In genomic region chr13:72390909-72391308, GRCh38 we compare ENCODE assay signal across 23 cellular contexts.
DNase-seq lines count a peak whose midpoint lies in the region; ATAC-seq, FAIRE-seq and TF ChIP-seq lines count a peak whose summit lies in the region.
"Had no signal": no experiment of that assay in that cellular context is flagged by ENCODE, and none has a peak within 500 bp of the region (broad histone marks: within the 10 kb centered on the region; RNA-seq: fewer than 3 reads in every experiment).

No MANE protein-coding gene starts in this region.

- TF ChIP-seq RAD21 in HepG2 (CRISPR knock-in tag; IDR thresholded peaks at IDR 0.05), result no peak

- BruUV-seq in endothelial cell of umbilical vein (replicated peaks; lab: Mats Ljungman, UMichigan) (no TSS peak), HepG2 (replicated peaks; lab: Mats Ljungman, UMichigan) (no TSS peak)

- DNase-seq in ELR (ENCODE audit: low read depth), result peak; percentile 50
- DNase-seq in RCC 7860 (ENCODE audit: low spot score), result peak; percentile 79
- DNase-seq in endothelial cell of umbilical vein (ENCODE audit: low read depth, low spot score), result no peak
- DNase-seq in HepG2 (ENCODE audit: low spot score), result peak; percentile 10
- no peak for DNase-seq in nucleus accumbens (lab: John Stamatoyannopoulos, UW)
- DNase-seq in putamen (ENCODE audit: low spot score), result no peak
- DNase-seq: activated CD8-positive, alpha-beta T cell treated with anti-CD3 and anti-CD28 coated beads for 36 hours; activated T-cell treated with anti-CD3 and anti-CD28 coated beads, Interleukin-2, amount 50 U/mL, for 1 hour; amniotic stem cell; caudate nucleus; CD4-positive, alpha-beta memory T cell; dorsolateral prefrontal cortex; glutamatergic neuron; left ventricle myocardium inferior; MV-4-11; NCI-H187; nephron progenitor cell; T1000 had no signal

- H3K9ac ChIP-seq in endothelial cell of umbilical vein (replicated peaks; ENCODE audit: extremely low read depth, insufficient read depth, low read length), result no peak overlapping the region
- no peak overlapping the region for H3K9ac ChIP-seq in HepG2 (ENCODE audit: insufficient read depth, low read depth, low read length)

- H3K27ac ChIP-seq in endothelial cell of umbilical vein (ENCODE audit: insufficient read depth, low read depth, low read length) (no peak overlapping the region), HepG2 (ENCODE audit: extremely low read length, insufficient read depth, low read length) (no peak overlapping the region)
- H3K27ac ChIP-seq: dorsolateral prefrontal cortex, esophagus muscularis mucosa, left ventricle myocardium inferior had no signal

- CTCF ChIA-PET in endothelial cell of umbilical vein (lab: Charles Lee) (no interaction called here), HepG2 (lab: Yijun Ruan, JAX; ENCODE audit: low intra/inter-chr PET ratio, low total read pairs) (no interaction called here)

- in situ Hi-C loops in HepG2 (cut with HindIII; ENCODE audit: extremely low pct_ligation_motif_present, low pct_unique_long_range_greater_than_20kb), result no loop called here

- no peaks in the 10 kb centered on the region for H3K9me1 ChIP-seq in endothelial cell of umbilical vein (replicated peaks; ENCODE audit: control insufficient read depth, extremely low read depth, insufficient read depth, low read length)

- dilution Hi-C loops in endothelial cell of umbilical vein (cut with MboI; ENCODE audit: extremely low pct_ligation_motif_present, low sequenced_read_pairs), result no loop called here

- H3K36me3 ChIP-seq in endothelial cell of umbilical vein (ENCODE audit: control insufficient read depth in 2 of 2, extremely low read depth in 1 of 2, insufficient read depth in 2 of 2, low read length in 2 of 2) (no peaks in the 10 kb centered on the region), HepG2 (replicated peaks in 1 of 2; ENCODE audit: control insufficient read depth in 1 of 2, insufficient read depth in 2 of 2, low read length in 2 of 2) (no peaks in the 10 kb centered on the region)
- H3K36me3 ChIP-seq: esophagus muscularis mucosa, left ventricle myocardium inferior had no signal

- H3K9me3 ChIP-seq in endothelial cell of umbilical vein (replicated peaks; ENCODE audit: control insufficient read depth, insufficient read depth, low read length) (no peaks in the 10 kb centered on the region), HepG2 (ENCODE audit: low read length) (no peaks in the 10 kb centered on the region)
- H3K9me3 ChIP-seq: esophagus muscularis mucosa had no signal

- ATAC-seq in HepG2 (no peak), GM19397 (IDR thresholded peaks at IDR 0.05; ENCODE audit: unreplicated experiment) (no peak), HG03135 (IDR thresholded peaks at IDR 0.05; ENCODE audit: unreplicated experiment) (no peak)
- ATAC-seq: activated CD8-positive, alpha-beta T cell treated with anti-CD3 and anti-CD28 coated beads for 36 hours; K562; stimulated activated effector memory CD8-positive, alpha-beta T cell treated with anti-CD3 and anti-CD28 coated beads, Interleukin-12 subunit alpha, Interleukin-12 subunit beta, amount 100 ng/mL, for 72 hours had no signal

- intact Hi-C loops in endothelial cell of umbilical vein (cut with micrococcal nuclease), result no loop called here
- intact Hi-C loops in HepG2 (cut with micrococcal nuclease; ENCODE audit: unreplicated experiment), result loop anchor here (10.0 kb wide), 1 partner anchor 154 kb away; no protein-coding TSS in a partner anchor

- H3K79me2 ChIP-seq in endothelial cell of umbilical vein (ENCODE audit: control insufficient read depth, insufficient read depth, low read length) (no peaks in the 10 kb centered on the region), HepG2 (ENCODE audit: insufficient read depth, low read length) (no peaks in the 10 kb centered on the region)

- no peak for TF ChIP-seq EP300 in HepG2 (IDR thresholded peaks at IDR 0.05; ENCODE audit: low read depth in 2 of 2, low read length in 2 of 2)
- no peak for TF ChIP-seq EP300 in HepG2 (CRISPR knock-in tag; IDR thresholded peaks at IDR 0.05; ENCODE audit: borderline replicate concordance)

- FAIRE-seq in RCC 7860 (lab: Jason Lieb, UNC) (peak; percentile 74), endothelial cell of umbilical vein (lab: Jason Lieb, UNC) (no peak), HepG2 (lab: Jason Lieb, UNC) (no peak)
- FAIRE-seq: K562 had no signal

- TF ChIP-seq CTCF in endothelial cell of umbilical vein (IDR thresholded peaks at IDR 0.05; ENCODE audit: extremely low read depth in 1 of 2, insufficient read depth in 1 of 2, low read depth in 1 of 2, low read length in 2 of 2) (no peak), HepG2 (CRISPR knock-in tag; IDR thresholded peaks at IDR 0.05) (no peak)

- H2AFZ ChIP-seq in endothelial cell of umbilical vein (ENCODE audit: low read depth, low read length) (no peak overlapping the region), HepG2 (ENCODE audit: low read length) (no peak overlapping the region)

- H4K20me1 ChIP-seq in endothelial cell of umbilical vein (replicated peaks; ENCODE audit: control insufficient read depth, extremely low read depth, insufficient read depth, low read length) (no peaks in the 10 kb centered on the region), HepG2 (ENCODE audit: insufficient read depth, low read length) (no peaks in the 10 kb centered on the region)

- WGBS in HepG2 (ENCODE audit: low lambda C conversion rate), result 21% methylated on average over 4 of the region's 4 CpGs

- POLR2A ChIA-PET in endothelial cell of umbilical vein (lab: Charles Lee), result no interaction called here
- POLR2A ChIA-PET in HepG2 (lab: Yijun Ruan, JAX), result no interaction called here

- H3K4me3 ChIP-seq in endothelial cell of umbilical vein (replicated peaks in 1 of 3; ENCODE audit: insufficient read depth in 1 of 3, low read depth in 1 of 3, low read length in 3 of 3), result no peak overlapping the region
- no peak overlapping the region for H3K4me3 ChIP-seq in HepG2 (replicated peaks in 1 of 3; ENCODE audit: insufficient read depth in 1 of 3, low read depth in 2 of 3, low read length in 3 of 3)
- H3K4me3 ChIP-seq: dorsolateral prefrontal cortex, esophagus muscularis mucosa, K562, left ventricle myocardium inferior had no signal

- H3K27me3 ChIP-seq in endothelial cell of umbilical vein (ENCODE audit: control insufficient read depth in 2 of 2, insufficient read depth in 2 of 2, low read length in 2 of 2) (no peaks in the 10 kb centered on the region), HepG2 (ENCODE audit: control insufficient read depth in 1 of 2, insufficient read depth in 2 of 2, low read length in 2 of 2) (no peaks in the 10 kb centered on the region)
- H3K27me3 ChIP-seq: dorsolateral prefrontal cortex, esophagus muscularis mucosa had no signal

- no peak for TF ChIP-seq POLR2A in endothelial cell of umbilical vein (IDR thresholded peaks at IDR 0.05; ENCODE audit: low read depth, low read length)
- TF ChIP-seq POLR2A in HepG2 (IDR thresholded peaks at IDR 0.05; ENCODE audit: insufficient read depth in 1 of 2, low read depth in 2 of 2, low read length in 2 of 2), result no peak

- H3K4me1 ChIP-seq in endothelial cell of umbilical vein (ENCODE audit: control insufficient read depth, extremely low read depth, insufficient read depth, low read length) (no peaks in the 10 kb centered on the region), HepG2 (ENCODE audit: insufficient read depth, low read length) (peaks cover 9% of the 10 kb centered on the region; the same call in 1 of the 2 replicates)
- H3K4me1 ChIP-seq: esophagus muscularis mucosa, left ventricle myocardium inferior had no signal

- H3K4me2 ChIP-seq in endothelial cell of umbilical vein (ENCODE audit: insufficient read depth, low read length) (no peak overlapping the region), HepG2 (ENCODE audit: low read depth, low read length) (no peak overlapping the region)

TF ChIP-seq in endothelial cell of umbilical vein, 7 proteins besides CTCF, POLR2A, EP300 and RAD21:
- TF ChIP-seq JUN (IDR thresholded peaks at IDR 0.05; ENCODE audit: borderline replicate concordance, insufficient read depth, insufficient read length, low read depth) (peak; percentile 32), GATA2 (IDR thresholded peaks at IDR 0.05; ENCODE audit: insufficient read depth, insufficient read length, low read depth, low read length) (no peak)
TF ChIP-seq in endothelial cell of umbilical vein: peak in this region for 1.

TF ChIP-seq in HepG2, 621 proteins besides CTCF, POLR2A, EP300 and RAD21 (continues in another document):
- TF ChIP-seq SOX13 (IDR thresholded peaks at IDR 0.05) (no peak), SOX13 (CRISPR knock-in tag; conservative IDR thresholded peaks at IDR 0.05 in 1 of 2, IDR thresholded peaks at IDR 0.05 in 1 of 2) (peak in 1 of 2 experiments; percentile 72; a peak in 2 of 4 replicates), AHR (CRISPR knock-in tag; IDR thresholded peaks at IDR 0.05) (no peak), FOSL2 (CRISPR knock-in tag; IDR thresholded peaks at IDR 0.05) (peak; percentile 62), POLR2G (IDR thresholded peaks at IDR 0.05; ENCODE audit: low read depth, low read length) (no peak), MAFK (conservative IDR thresholded peaks at IDR 0.05 in 1 of 2, IDR thresholded peaks at IDR 0.05 in 1 of 2; ENCODE audit: low read length in 2 of 2) (peak; percentile 73 to 86), ZNF713 (CRISPR knock-in tag; IDR thresholded peaks at IDR 0.05) (no peak), NCOA2 (CRISPR knock-in tag; IDR thresholded peaks at IDR 0.05) (0 out of 2 replicates have a peak, but pooled peaks have one; percentile 22)

Comparison
In these comparisons a context has a peak if more than half of its experiments do, and no peak if none do; other contexts are left out.
1. DNase-seq: peak in ELR (single experiment), RCC 7860 (single experiment) and HepG2 (single experiment); none in endothelial cell of umbilical vein (single experiment), nucleus accumbens (0 of 56) and putamen (single experiment).